In the genomic region with DNA sequence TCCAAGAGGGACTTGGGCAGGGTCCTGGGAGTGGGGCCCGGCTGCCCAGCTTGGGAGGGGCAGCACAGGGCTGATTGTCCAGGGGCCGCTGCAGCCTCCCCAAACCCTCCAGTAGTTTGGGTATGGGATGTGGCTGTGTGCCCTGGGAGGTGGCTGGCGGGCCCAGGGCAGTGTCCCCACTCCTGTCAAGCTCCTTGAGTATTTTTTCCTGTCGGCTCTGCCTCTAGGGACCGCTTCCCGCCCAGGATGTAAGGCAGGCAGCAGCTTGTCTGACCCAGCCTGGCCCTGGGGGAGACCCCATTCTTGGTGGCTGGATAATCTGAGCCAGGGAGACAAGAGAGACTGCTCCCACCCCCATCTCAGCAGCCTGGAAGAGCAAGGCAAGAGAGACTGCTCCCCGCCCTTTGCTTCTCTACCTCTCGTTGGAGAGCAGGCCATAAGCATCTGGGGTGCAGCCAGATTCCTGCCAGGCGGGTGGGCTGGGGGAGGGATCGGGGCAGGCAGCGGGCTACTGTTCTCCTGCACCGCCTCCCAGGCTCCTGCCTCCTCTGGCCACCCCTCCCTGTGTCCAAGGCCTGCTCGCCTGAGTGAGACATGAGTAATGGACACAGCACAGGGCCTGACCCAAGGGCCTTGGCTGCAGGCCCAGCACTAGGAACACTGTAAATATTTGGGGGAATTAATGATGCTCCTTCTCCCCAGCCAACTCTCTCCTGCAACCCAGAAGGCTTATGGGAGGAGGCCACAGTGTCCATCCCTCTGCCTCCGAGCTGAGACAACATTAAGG, we compare ENCODE assay signal across 11 cellular contexts. TPM values are rescaled to one million over a fixed set of nuclear protein-coding genes. Genes with fewer than 3 reads are reported as not detected.
DNase-seq lines count a peak whose midpoint lies in the region; ATAC-seq and TF ChIP-seq lines count a peak whose summit lies in the region.
"Had no signal": no experiment of that assay in that cellular context is flagged by ENCODE, and none has a peak within 500 bp of the region (broad histone marks: within the 10 kb centered on the region; RNA-seq: fewer than 3 reads in every experiment).

No MANE protein-coding gene starts in this region.

- H3K9me3 Mint-ChIP-seq in stimulated activated naive B cell treated with anti-CD40 and anti-IgM and Interleukin-4, amounts not matched to agents 10 μg/mL and 1 μg/mL and 100 μg/mL, for 72 hours, result no peaks in the 10 kb centered on the region
- H3K9me3 Mint-ChIP-seq: activated naive CD8-positive, alpha-beta T cell treated with anti-CD3 and anti-CD28 coated beads, Interleukin-2, amount 10 ng/mL, durations not matched to agents 7 days and 5 days; T-helper 1 cell treated with Interleukin-12 subunit alpha and Interleukin-12 subunit beta and Interleukin-4 antibody, amounts not matched to agents 30 μg/mL and 1 μg/mL, for 36 hours had no signal

- H3K4me1 Mint-ChIP-seq in stimulated activated naive B cell treated with anti-CD40 and anti-IgM and Interleukin-4, amounts not matched to agents 10 μg/mL and 1 μg/mL and 100 μg/mL, for 72 hours, result no peaks in the 10 kb centered on the region
- H3K4me1 Mint-ChIP-seq: activated naive CD8-positive, alpha-beta T cell treated with anti-CD3 and anti-CD28 coated beads, Interleukin-2, amount 10 ng/mL, durations not matched to agents 7 days and 5 days had no signal

- no peak for ATAC-seq in stimulated activated naive B cell treated with anti-CD40 and anti-IgM and Interleukin-4, amounts not matched to agents 10 μg/mL and 1 μg/mL and 100 μg/mL, for 72 hours (replicated peaks)

- in situ Hi-C loops in ACHN (cut with HindIII; ENCODE audit: low pct_ligation_motif_present, low pct_unique_long_range_greater_than_20kb, low sequenced_read_pairs), result no loop called here

- H3K27ac ChIP-seq in esophagus squamous epithelium (peak overlapping the region in 3 of 4 donors; percentile 38 to 70 (median 48)), SJCRH30 (no peak overlapping the region)

- DNase-seq in ACHN, result peak; percentile 90
- peak; percentile 63 for DNase-seq in NCI-H69 (lab: John Stamatoyannopoulos, UW)
- no peak for DNase-seq in esophagus squamous epithelium (lab: John Stamatoyannopoulos, UW)
- no peak for DNase-seq in SJCRH30
- no peak for DNase-seq in stimulated activated naive B cell treated with anti-CD40 and anti-IgM and Interleukin-4, amounts not matched to agents 10 μg/mL and 1 μg/mL and 100 μg/mL, for 72 hours
- no peak for DNase-seq in activated T-cell treated with anti-CD3 and anti-CD28 coated beads, Interleukin-2, amount 50 U/mL, for 1 hour
- DNase-seq in KG1 (lab: John Stamatoyannopoulos, UW), result no peak
- DNase-seq: activated naive CD8-positive, alpha-beta T cell treated with anti-CD3 and anti-CD28 coated beads, Interleukin-2, amount 10 ng/mL, durations not matched to agents 7 days and 5 days; NCI-H1417 treated with DMSO at 0.1 percent for 48 hours had no signal

- no peak for TF ChIP-seq CTCF in esophagus squamous epithelium (IDR thresholded peaks at IDR 0.05)

- no peak overlapping the region for H3K4me3 Mint-ChIP-seq in stimulated activated naive B cell treated with anti-CD40 and anti-IgM and Interleukin-4, amounts not matched to agents 10 μg/mL and 1 μg/mL and 100 μg/mL, for 72 hours
- H3K4me3 Mint-ChIP-seq: activated naive CD8-positive, alpha-beta T cell treated with anti-CD3 and anti-CD28 coated beads, Interleukin-2, amount 10 ng/mL, durations not matched to agents 7 days and 5 days; T-helper 1 cell treated with Interleukin-12 subunit alpha and Interleukin-12 subunit beta and Interleukin-4 antibody, amounts not matched to agents 30 μg/mL and 1 μg/mL, for 36 hours had no signal

- H3K27me3 ChIP-seq in esophagus squamous epithelium, result no peaks in the 10 kb centered on the region
- no peaks in the 10 kb centered on the region for H3K27me3 ChIP-seq in mucosa of stomach (ENCODE audit: control insufficient read depth, insufficient read depth, low read length)
- H3K27me3 ChIP-seq in SJCRH30, result no peaks in the 10 kb centered on the region

- 51 to 52% methylated on average over 3 to 6 of the region's 14 CpGs for WGBS in esophagus squamous epithelium, 2 donors

- H3K36me3 ChIP-seq in esophagus squamous epithelium (no peaks in the 10 kb centered on the region), mucosa of stomach (ENCODE audit: control insufficient read depth, insufficient read depth, low read length) (no peaks in the 10 kb centered on the region), SJCRH30 (no peaks in the 10 kb centered on the region)

- H3K27me3 Mint-ChIP-seq in stimulated activated naive B cell treated with anti-CD40 and anti-IgM and Interleukin-4, amounts not matched to agents 10 μg/mL and 1 μg/mL and 100 μg/mL, for 72 hours, result peaks cover 35 to 44% of the 10 kb centered on the region in 2 donors

- no peaks in the 10 kb centered on the region for H3K9me3 ChIP-seq in esophagus squamous epithelium
- H3K9me3 ChIP-seq in mucosa of stomach (ENCODE audit: control insufficient read depth, low read length), result no peaks in the 10 kb centered on the region
- no peaks in the 10 kb centered on the region for H3K9me3 ChIP-seq in SJCRH30 (replicated peaks)

- H3K4me3 ChIP-seq in esophagus squamous epithelium (no peak overlapping the region), mucosa of stomach (ENCODE audit: low read length) (no peak overlapping the region), SJCRH30 (no peak overlapping the region)

- intact Hi-C loops in esophagus squamous epithelium (cut with DNase I), result no loop called here

- H3K4me1 ChIP-seq in esophagus squamous epithelium (peaks cover 8 to 45% (median 20%) of the 10 kb centered on the region in 3 donors), mucosa of stomach (ENCODE audit: control insufficient read depth, insufficient read depth, low read length) (peaks cover 15% of the 10 kb centered on the region), SJCRH30 (no peaks in the 10 kb centered on the region)

- no peak overlapping the region for H3K27ac Mint-ChIP-seq in stimulated activated naive B cell treated with anti-CD40 and anti-IgM and Interleukin-4, amounts not matched to agents 10 μg/mL and 1 μg/mL and 100 μg/mL, for 72 hours
- H3K27ac Mint-ChIP-seq: activated naive CD8-positive, alpha-beta T cell treated with anti-CD3 and anti-CD28 coated beads, Interleukin-2, amount 10 ng/mL, durations not matched to agents 7 days and 5 days; T-helper 1 cell treated with Interleukin-12 subunit alpha and Interleukin-12 subunit beta and Interleukin-4 antibody, amounts not matched to agents 30 μg/mL and 1 μg/mL, for 36 hours had no signal

- no peak for TF ChIP-seq POLR2A in esophagus squamous epithelium (IDR thresholded peaks at IDR 0.05)

- H3K9ac ChIP-seq in mucosa of stomach (ENCODE audit: low read length), result peak overlapping the region; percentile 22

- no peaks in the 10 kb centered on the region for H3K36me3 Mint-ChIP-seq in stimulated activated naive B cell treated with anti-CD40 and anti-IgM and Interleukin-4, amounts not matched to agents 10 μg/mL and 1 μg/mL and 100 μg/mL, for 72 hours
- H3K36me3 Mint-ChIP-seq: activated naive CD8-positive, alpha-beta T cell treated with anti-CD3 and anti-CD28 coated beads, Interleukin-2, amount 10 ng/mL, durations not matched to agents 7 days and 5 days had no signal

RNA-seq across cellular contexts. Expression of a gene that starts 18.4 kb away (rescaled TPM):
- 10 to 100 TPM; 44.4 to 86.3 (median 77.0) TPM for total RNA-seq in esophagus squamous epithelium
- 2.9 and 3.7 TPM in 2 replicates for total RNA-seq in SJCRH30 (2014; rRNA removed; shearing (Covaris generic))

RNA-seq across cellular contexts. Expression of a gene that starts 42.5 kb away (rescaled TPM):
- total RNA-seq in esophagus squamous epithelium, result 1 to 10 TPM in 3 of 4 donors, under 1 TPM in 1; 0.76 to 2.0 (median 1.4) TPM
- total RNA-seq in SJCRH30 (2014; rRNA removed; shearing (Covaris generic)), result not detected in 2 replicates
- total RNA-seq: activated naive CD8-positive, alpha-beta T cell treated with anti-CD3 and anti-CD28 coated beads, Interleukin-2, amount 10 ng/mL, durations not matched to agents 7 days and 5 days had no signal

RNA-seq across cellular contexts. Expression of a gene that starts 57.6 kb away (rescaled TPM):
- 10 to 100 TPM in 3 of 4 donors, 1 to 10 TPM in 1; 5.2 to 20.2 (median 12.8) TPM for total RNA-seq in esophagus squamous epithelium
- 10.7 and 12.5 TPM in 2 replicates for total RNA-seq in SJCRH30 (2014; rRNA removed; shearing (Covaris generic))

Comparison
In these comparisons a context has a peak if more than half of its experiments do, and no peak if none do; other contexts are left out.
1. DNase-seq: peak in ACHN (single experiment) and NCI-H69 (single experiment); none in esophagus squamous epithelium (single experiment), SJCRH30 (0 of 2), stimulated activated naive B cell treated with anti-CD40 and anti-IgM and Interleukin-4, amounts not matched to agents 10 μg/mL and 1 μg/mL and 100 μg/mL, for 72 hours (single experiment), activated T-cell treated with anti-CD3 and anti-CD28 coated beads, Interleukin-2, amount 50 U/mL, for 1 hour (single experiment) and KG1 (single experiment).